Comparison of ENCODE assay signal across 31 cellular contexts in the genomic region with DNA sequence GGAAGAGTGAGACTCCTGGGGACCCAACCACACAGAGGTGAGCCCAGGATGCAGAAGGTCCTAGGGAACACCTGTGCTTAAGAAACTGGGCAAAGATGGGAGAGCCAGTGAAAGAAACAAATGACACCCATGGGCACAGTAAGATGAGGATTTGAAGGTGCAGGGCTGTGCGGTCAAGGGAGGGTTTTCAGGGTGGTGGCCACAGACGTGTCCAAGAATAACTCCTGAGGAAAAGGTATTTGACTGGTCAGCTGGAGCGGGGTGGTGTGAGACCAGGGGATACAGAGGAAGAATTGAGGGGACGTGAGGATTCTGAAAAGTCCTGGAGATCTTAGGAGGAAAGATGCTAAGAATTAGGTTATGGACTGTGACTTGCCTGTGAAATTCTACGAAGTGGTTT.
"Had no signal": no experiment of that assay in that cellular context is flagged by ENCODE, and none has a peak within 500 bp of the region (broad histone marks: within the 10 kb centered on the region; RNA-seq: fewer than 3 reads in every experiment).

No MANE protein-coding gene starts in this region.

- H3K4me2 ChIP-seq: KMS-11 had no signal

- H3K27ac ChIP-seq: KMS-11 had no signal

- H3K9me3 ChIP-seq: MG63 had no signal

- H3K36me3 ChIP-seq: MG63 had no signal

- H3K9ac ChIP-seq: KMS-11 had no signal

- H3K4me3 ChIP-seq: MG63 had no signal

- H3K27me3 ChIP-seq: MG63 had no signal

- DNase-seq: Kasumi-1, MG63, MM.1S, MV-4-11, NCI-H1048, NCI-H1092, NCI-H1092 treated with DMSO at 0.1 percent for 48 hours, NCI-H1105, NCI-H1105 treated with DMSO at 0.1 percent for 48 hours, NCI-H1417, NCI-H1417 treated with DMSO at 0.1 percent for 48 hours, NCI-H1436, NCI-H1436 treated with DMSO at 0.1 percent for 48 hours, NCI-H146, NCI-H1694, NCI-H1694 treated with DMSO at 0.1 percent for 48 hours, NCI-H187, NCI-H187 treated with DMSO at 0.1 percent for 48 hours, NCI-H1930, NCI-H2029, NCI-H2029 treated with DMSO at 0.1 percent for 48 hours, NCI-H2081, NCI-H2081 treated with DMSO at 0.1 percent for 48 hours, NCI-H2107, NCI-H2171, NCI-H2227 treated with DMSO at 0.1 percent for 48 hours, NCI-H226, NCI-H446, NCI-H446 treated with DMSO at 0.1 percent for 48 hours, NCI-H510A had no signal
